Comparison of ENCODE assay signal across 37 cellular contexts in genomic region chr12:57188090-57188425, GRCh38. TPM values are rescaled to one million over a fixed set of nuclear protein-coding genes. Genes with fewer than 3 reads are reported as not detected.
"Had no signal": no experiment of that assay in that cellular context is flagged by ENCODE, and none has a peak within 500 bp of the region (broad histone marks: within the 10 kb centered on the region; RNA-seq: fewer than 3 reads in every experiment).

No MANE protein-coding gene starts in this region.

- H3K27ac ChIP-seq: colonic mucosa, esophagus muscularis mucosa, foreskin keratinocyte, gastroesophageal sphincter, heart right ventricle, left lung, neural progenitor cell, prostate gland, right atrium auricular region, testis, tibial artery, upper lobe of right lung, uterus had no signal

- H3K9me3 Mint-ChIP-seq: dendritic cell treated with granulocyte-macrophage colony-stimulating factor and Interleukin-4, amounts not matched to agents 40 ng/mL and 50 ng/mL, for 4 days; endodermal cell; nephron; neural progenitor cell; stimulated activated memory B cell treated with anti-CD40 and anti-IgM and Interleukin-4, amounts not matched to agents 10 μg/mL and 1 μg/mL and 100 μg/mL, for 72 hours had no signal

- H3K4me1 Mint-ChIP-seq: endodermal cell, nephron, neural progenitor cell had no signal

- H3K27me3 ChIP-seq: colonic mucosa, esophagus muscularis mucosa, foreskin keratinocyte, gastroesophageal sphincter, heart right ventricle, left lung, neural progenitor cell, right atrium auricular region, testis, tibial artery, upper lobe of right lung, uterus had no signal

- H3K4me1 ChIP-seq: colonic mucosa, foreskin keratinocyte, neural progenitor cell, prostate gland, tibial artery, upper lobe of right lung, uterus had no signal

- H3K36me3 ChIP-seq: neural progenitor cell, uterus had no signal

- FAIRE-seq: islet of Langerhans had no signal

- H3K27ac Mint-ChIP-seq: dendritic cell treated with granulocyte-macrophage colony-stimulating factor and Interleukin-4, amounts not matched to agents 40 ng/mL and 50 ng/mL, for 4 days; endodermal cell; naive thymus-derived CD4-positive, alpha-beta T cell; nephron; stimulated activated memory B cell treated with anti-CD40 and anti-IgM and Interleukin-4, amounts not matched to agents 10 μg/mL and 1 μg/mL and 100 μg/mL, for 72 hours had no signal

- DNase-seq: colonic mucosa; effector CD8-positive, alpha-beta T cell; endodermal cell; foreskin keratinocyte; glutamatergic neuron; heart right ventricle; hippocampal formation; left cardiac atrium; left lung; mesendoderm; midbrain; naive thymus-derived CD4-positive, alpha-beta T cell; stimulated activated CD4-positive, alpha-beta T cell treated with anti-CD3 and anti-CD28 coated beads, Interleukin-2, amount 100 ng/mL, for 24 hours; stimulated activated CD4-positive, alpha-beta T cell treated with anti-CD3 and anti-CD28 coated beads, Interleukin-4, amount 100 ng/mL, for 24 hours; stimulated activated naive CD8-positive, alpha-beta T cell treated with anti-CD3 and anti-CD28 coated beads, Interleukin-15, Interleukin-2, amounts not matched to agents 100 U/mL and 50 U/mL, for 24 hours; testis; tibial artery; upper lobe of right lung; uterus had no signal

- H3K4me3 ChIP-seq: colonic mucosa, esophagus muscularis mucosa, gastroesophageal sphincter, heart right ventricle, left lung, neural progenitor cell, prostate gland, right atrium auricular region, testis, tibial artery, upper lobe of right lung, uterus had no signal

- H3K36me3 Mint-ChIP-seq: stimulated activated memory B cell treated with anti-CD40 and anti-IgM and Interleukin-4, amounts not matched to agents 10 μg/mL and 1 μg/mL and 100 μg/mL, for 72 hours had no signal

- ATAC-seq: foreskin keratinocyte; gastroesophageal sphincter; heart right ventricle; left cardiac atrium; left lung; naive thymus-derived CD4-positive, alpha-beta T cell; sciatic nerve; stimulated activated memory B cell treated with anti-CD40 and anti-IgM and Interleukin-4, amounts not matched to agents 10 μg/mL and 1 μg/mL and 100 μg/mL, for 72 hours; stimulated activated naive CD8-positive, alpha-beta T cell treated with anti-CD3 and anti-CD28 coated beads, Interleukin-15, Interleukin-2, amounts not matched to agents 100 U/mL and 50 U/mL, for 24 hours; upper lobe of right lung had no signal

- H3K4me3 Mint-ChIP-seq: dendritic cell treated with granulocyte-macrophage colony-stimulating factor and Interleukin-4, amounts not matched to agents 40 ng/mL and 50 ng/mL, for 4 days; endodermal cell; naive thymus-derived CD4-positive, alpha-beta T cell; nephron; stimulated activated memory B cell treated with anti-CD40 and anti-IgM and Interleukin-4, amounts not matched to agents 10 μg/mL and 1 μg/mL and 100 μg/mL, for 72 hours had no signal

- H3K9me3 ChIP-seq: colonic mucosa, esophagus muscularis mucosa, gastroesophageal sphincter, heart right ventricle, left lung, prostate gland, right atrium auricular region, testis, tibial artery, upper lobe of right lung, uterus had no signal

RNA-seq across cellular contexts. Expression of gene NXPH4, which starts 28.5 kb away (rescaled TPM):
- total RNA-seq: epithelial cell of proximal tubule, esophagus muscularis mucosa, skeletal muscle tissue, upper lobe of right lung had no signal

RNA-seq across cellular contexts. Expression of gene LRP1-AS, which starts 40.6 kb away (rescaled TPM):
- total RNA-seq: colonic mucosa; endodermal cell; epithelial cell of proximal tubule; esophagus muscularis mucosa; fibroblast of lung; foreskin keratinocyte; gastroesophageal sphincter; heart right ventricle; kidney epithelial cell; left cardiac atrium; left lung; lower leg skin; lung microvascular endothelial cell; mucosa of gallbladder; naive thymus-derived CD4-positive, alpha-beta T cell; osteoblast; prostate gland; right atrium auricular region; sciatic nerve; testis; upper lobe of right lung; uterus had no signal
